8 cellular contexts compared by ENCODE assay signal in the genomic region with DNA sequence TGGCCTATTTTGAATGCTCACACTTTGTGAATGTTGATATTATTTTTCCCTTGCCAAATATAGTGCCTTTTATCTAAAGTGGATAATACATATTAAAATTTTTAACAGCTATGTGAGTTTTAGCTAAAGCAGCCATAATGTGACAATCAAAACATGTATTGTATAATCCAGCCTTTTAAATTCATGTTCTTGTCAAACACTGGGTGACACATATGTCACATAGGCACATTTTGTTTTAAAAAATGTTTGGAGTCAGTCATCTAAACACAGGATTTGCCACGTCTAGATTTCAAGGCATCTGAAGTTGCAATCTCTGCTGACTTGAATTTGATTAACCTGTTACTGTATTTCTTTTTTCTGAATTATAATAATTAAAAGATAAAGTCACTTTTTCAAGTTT.
"Had no signal": no experiment of that assay in that cellular context is flagged by ENCODE, and none has a peak within 500 bp of the region (broad histone marks: within the 10 kb centered on the region; RNA-seq: fewer than 3 reads in every experiment).

No MANE protein-coding gene starts in this region.

- DNase-seq: GM23248, GOT3, H7, HCEC 1CT, KG1 had no signal

- H3K9ac ChIP-seq: GM23248 had no signal

- H3K27ac ChIP-seq: GM23248, HL-60 had no signal

- FAIRE-seq: HepG2, K562 had no signal

- H2AFZ ChIP-seq: GM23248 had no signal

- ATAC-seq: HepG2, K562 had no signal

- H3K4me3 ChIP-seq: GM23248, K562 had no signal
